In genomic region chr12:43722621-43723020, GRCh38 we compare ENCODE assay signal across 24 cellular contexts. TPM values are rescaled to one million over a fixed set of nuclear protein-coding genes. Genes with fewer than 3 reads are reported as not detected.
DNase-seq lines count a peak whose midpoint lies in the region; TF ChIP-seq lines count a peak whose summit lies in the region.
"Had no signal": no experiment of that assay in that cellular context is flagged by ENCODE, and none has a peak within 500 bp of the region (broad histone marks: within the 10 kb centered on the region; RNA-seq: fewer than 3 reads in every experiment).

No MANE protein-coding gene starts in this region.

- no peak overlapping the region for H3K27ac Mint-ChIP-seq in neural progenitor cell
- H3K27ac Mint-ChIP-seq: B cell; CD4-positive, alpha-beta T cell; CD8-positive, alpha-beta T cell had no signal

- H3K79me2 ChIP-seq in neural progenitor cell (ENCODE audit: low read depth): no peaks in the 10 kb centered on the region

- no peaks in the 10 kb centered on the region for H3K9me3 ChIP-seq in HAP-1
- H3K9me3 ChIP-seq in neural progenitor cell (ENCODE audit: low read depth): no peaks in the 10 kb centered on the region
- H3K9me3 ChIP-seq: BLaER1 treated with 17β-estradiol and CSF1 and Interleukin-3, amounts not matched to agents 10 nM and 100 nM had no signal

- TF ChIP-seq CTCF in neural progenitor cell (IDR thresholded peaks at IDR 0.05): no peak

- peaks cover 62% of the 10 kb centered on the region for H3K27me3 ChIP-seq in HAP-1 (ENCODE audit: low read depth)
- no peaks in the 10 kb centered on the region for H3K27me3 ChIP-seq in neural progenitor cell
- H3K27me3 ChIP-seq: BLaER1 treated with 17β-estradiol and CSF1 and Interleukin-3, amounts not matched to agents 10 nM and 100 nM had no signal

- H3K27ac ChIP-seq in neural progenitor cell: peak overlapping the region; percentile 91
- H3K27ac ChIP-seq: BLaER1 treated with 17β-estradiol and CSF1 and Interleukin-3, amounts not matched to agents 10 nM and 100 nM; C4-2B had no signal

- H3K36me3 ChIP-seq in HAP-1 (replicated peaks) (no peaks in the 10 kb centered on the region), neural progenitor cell (no peaks in the 10 kb centered on the region)

- no peak overlapping the region for H3K4me3 Mint-ChIP-seq in neural progenitor cell
- H3K4me3 Mint-ChIP-seq: B cell; CD4-positive, alpha-beta T cell; CD8-positive, alpha-beta T cell had no signal

- H3K9ac ChIP-seq in neural progenitor cell: no peak overlapping the region
- H3K9ac ChIP-seq: BLaER1 treated with 17β-estradiol and CSF1 and Interleukin-3, amounts not matched to agents 10 nM and 100 nM had no signal

- H3F3A ChIP-seq in neural progenitor cell (ENCODE audit: low read depth): peaks cover 22% of the 10 kb centered on the region

- peaks cover 2% of the 10 kb centered on the region for H3K36me3 Mint-ChIP-seq in neural progenitor cell

- peaks cover 2% of the 10 kb centered on the region for H3K27me3 Mint-ChIP-seq in neural progenitor cell (ENCODE audit: insufficient read depth, low read depth)
- H3K27me3 Mint-ChIP-seq: B cell; CD4-positive, alpha-beta T cell had no signal

- H3K4me1 ChIP-seq in HAP-1 (peaks cover 15% of the 10 kb centered on the region), neural progenitor cell (peaks cover 33% of the 10 kb centered on the region)
- H3K4me1 ChIP-seq: BLaER1 treated with 17β-estradiol and CSF1 and Interleukin-3, amounts not matched to agents 10 nM and 100 nM had no signal

- H4K20me1 ChIP-seq in neural progenitor cell (ENCODE audit: low read depth): no peaks in the 10 kb centered on the region
- H4K20me1 ChIP-seq: BLaER1 treated with 17β-estradiol and CSF1 and Interleukin-3, amounts not matched to agents 10 nM and 100 nM had no signal

- H2AFZ ChIP-seq in neural progenitor cell (replicated peaks): no peak overlapping the region

- peaks cover 6% of the 10 kb centered on the region for H3K9me3 Mint-ChIP-seq in neural progenitor cell
- H3K9me3 Mint-ChIP-seq: CD4-positive, alpha-beta T cell; CD8-positive, alpha-beta T cell had no signal

- H3K4me3 ChIP-seq in HAP-1 (no peak overlapping the region), neural progenitor cell (peak overlapping the region; percentile 16)
- H3K4me3 ChIP-seq: BLaER1 treated with 17β-estradiol and CSF1 and Interleukin-3, amounts not matched to agents 10 nM and 100 nM; GM12878 had no signal

- peak overlapping the region; percentile 73 for H3K4me2 ChIP-seq in neural progenitor cell
- H3K4me2 ChIP-seq: BLaER1 treated with 17β-estradiol and CSF1 and Interleukin-3, amounts not matched to agents 10 nM and 100 nM had no signal

- DNase-seq in HAP-1 (ENCODE audit: low spot score in 2 of 2) (peak; percentile 12 to 56), globus pallidus (ENCODE audit: low spot score) (peak; percentile 4), neural progenitor cell (ENCODE audit: low spot score) (peak; percentile 60), pons (ENCODE audit: low spot score) (peak; percentile 26), NCI-H187 (lab: John Stamatoyannopoulos, UW) (no peak), COLO829 (ENCODE audit: low spot score) (no peak), T1000 (lab: John Stamatoyannopoulos, UW) (no peak)
- no peak for DNase-seq in activated CD4-positive, alpha-beta T cell treated with anti-CD3 and anti-CD28 coated beads, Interleukin-2, amount 50 U/mL, for 48 hours
- DNase-seq: 8988T; AML-193; CD4-positive, alpha-beta T cell; CD8-positive, alpha-beta T cell; COR-L47; DMS 273 treated with DMSO at 0.1 percent for 48 hours; DMS153; DMS53; DMS79; DND-41; EL; GDM1 had no signal

- in situ Hi-C loops in HAP-1 (cut with MboI; ENCODE audit: low sequenced_read_pairs): no loop called here

- H3K4me1 Mint-ChIP-seq in neural progenitor cell: peaks cover 27% of the 10 kb centered on the region
- H3K4me1 Mint-ChIP-seq: B cell had no signal

RNA-seq across cellular contexts. Expression of gene PUS7L, which starts 36.0 kb away (rescaled TPM):
- total RNA-seq in neural progenitor cell (ENCODE audit: low replicate concordance): 23.4 and 42.6 TPM in 2 replicates

RNA-seq across cellular contexts. Expression of gene IRAK4, which starts 36.1 kb away (rescaled TPM):
- 9.9 and 23.6 TPM in 2 replicates for total RNA-seq in neural progenitor cell (ENCODE audit: low replicate concordance)

Comparison
In these comparisons a context has a peak if more than half of its experiments do, and no peak if none do; other contexts are left out.
1. DNase-seq: peak in HAP-1 (2 of 2), globus pallidus (single experiment), neural progenitor cell (single experiment) and pons (single experiment); none in NCI-H187 (0 of 2), activated CD4-positive, alpha-beta T cell treated with anti-CD3 and anti-CD28 coated beads, Interleukin-2, amount 50 U/mL, for 48 hours (0 of 2), COLO829 (single experiment) and T1000 (single experiment).